2 cellular contexts compared by ENCODE assay signal in genomic region chr5:132962429-132962928, GRCh38.
TF ChIP-seq lines count a peak whose summit lies in the region.

No MANE protein-coding gene starts in this region.

TF ChIP-seq in SK-N-SH, 30 proteins besides CTCF, POLR2A, EP300 and RAD21 (continued from another document and continues in another):
- no peak for TF ChIP-seq USF1 (IDR thresholded peaks at IDR 0.05; ENCODE audit: borderline replicate concordance, low read depth)
- TF ChIP-seq RCOR1 (IDR thresholded peaks at IDR 0.05; ENCODE audit: low read length): no peak; the same call in 1 of the 2 replicates
- no peak for TF ChIP-seq FOXJ3 (CRISPR knock-in tag; IDR thresholded peaks at IDR 0.05)
- TF ChIP-seq PBX3 (IDR thresholded peaks at IDR 0.05): no peak
- no peak for TF ChIP-seq POLR2AphosphoS5 (IDR thresholded peaks at IDR 0.05; ENCODE audit: low read depth, low read length)
- TF ChIP-seq REST (IDR thresholded peaks at IDR 0.05; ENCODE audit: low read depth, low read length): no peak
- peak; percentile 36; the same call in 1 of the 2 replicates for TF ChIP-seq SIN3A (IDR thresholded peaks at IDR 0.05; ENCODE audit: borderline replicate concordance, low read depth, low read length)
- no peak for TF ChIP-seq FOSL2 (IDR thresholded peaks at IDR 0.05; ENCODE audit: borderline replicate concordance, low read depth)
- no peak for TF ChIP-seq GABPA (IDR thresholded peaks at IDR 0.05; ENCODE audit: low read depth)
- no peak for TF ChIP-seq RFX5 (IDR thresholded peaks at IDR 0.05; ENCODE audit: low read length)
- TF ChIP-seq NFIC (IDR thresholded peaks at IDR 0.05; ENCODE audit: borderline replicate concordance): no peak
- 0 out of 2 replicates have a peak, but pooled peaks have one; percentile 4 for TF ChIP-seq NRF1 (IDR thresholded peaks at IDR 0.05; ENCODE audit: low read depth, low read length)
- no peak for TF ChIP-seq RXRA (IDR thresholded peaks at IDR 0.05; ENCODE audit: borderline replicate concordance, low read depth)
- no peak for TF ChIP-seq GATA2 (CRISPR knock-in tag; IDR thresholded peaks at IDR 0.05)
- TF ChIP-seq JUND (IDR thresholded peaks at IDR 0.05): no peak
- no peak for TF ChIP-seq ELF1 (IDR thresholded peaks at IDR 0.05)
- TF ChIP-seq FOXM1 (IDR thresholded peaks at IDR 0.05; ENCODE audit: low read depth): no peak
- TF ChIP-seq MEF2A (IDR thresholded peaks at IDR 0.05; ENCODE audit: borderline replicate concordance, low read depth): no peak
- TF ChIP-seq ZBTB33 (IDR thresholded peaks at IDR 0.05; ENCODE audit: borderline replicate concordance, low read depth): peak; percentile 92
- TF ChIP-seq SMC3 (IDR thresholded peaks at IDR 0.05; ENCODE audit: low read depth, low read length): no peak
- TF ChIP-seq TEAD4 (IDR thresholded peaks at IDR 0.05; ENCODE audit: borderline replicate concordance, insufficient read depth): no peak
- TF ChIP-seq IRF3 (IDR thresholded peaks at IDR 0.05; ENCODE audit: low read depth, low read length): no peak
- peak; percentile 17; the same call in 1 of the 2 replicates for TF ChIP-seq MAX (IDR thresholded peaks at IDR 0.05; ENCODE audit: low read depth)
- no peak for TF ChIP-seq TCF12 (IDR thresholded peaks at IDR 0.05)
- TF ChIP-seq MXI1 (IDR thresholded peaks at IDR 0.05; ENCODE audit: low read depth, low read length): peak; percentile 61; the same call in 1 of the 2 replicates

TF ChIP-seq in HepG2, 621 proteins besides CTCF, POLR2A, EP300 and RAD21 (continued from another document and continues in another):
- no peak for TF ChIP-seq ZNF710 (CRISPR knock-in tag; IDR thresholded peaks at IDR 0.05; ENCODE audit: borderline replicate concordance)
- 0 out of 2 replicates have a peak, but pooled peaks have one; percentile 44 for TF ChIP-seq HDAC2 (CRISPR knock-in tag; IDR thresholded peaks at IDR 0.05)
- TF ChIP-seq TGIF2 (CRISPR knock-in tag; IDR thresholded peaks at IDR 0.05): peak; percentile 57
- TF ChIP-seq ZNF652 (CRISPR knock-in tag; IDR thresholded peaks at IDR 0.05; ENCODE audit: borderline replicate concordance, low read depth): peak; percentile 72
- TF ChIP-seq ZNF513 (CRISPR knock-in tag; conservative IDR thresholded peaks at IDR 0.05): no peak
- peak; percentile 34 for TF ChIP-seq CREB1 (IDR thresholded peaks at IDR 0.05)
- peak; percentile 62 for TF ChIP-seq CREB1 (CRISPR knock-in tag; IDR thresholded peaks at IDR 0.05)
- no peak for TF ChIP-seq ZNF501 (CRISPR knock-in tag; IDR thresholded peaks at IDR 0.05)
- TF ChIP-seq ZBTB4 (CRISPR knock-in tag; IDR thresholded peaks at IDR 0.05; ENCODE audit: borderline replicate concordance): no peak
- 0 out of 2 replicates have a peak, but pooled peaks have one; percentile 25 for TF ChIP-seq SP140L (CRISPR knock-in tag; IDR thresholded peaks at IDR 0.05; ENCODE audit: borderline replicate concordance)
- 0 out of 2 replicates have a peak, but pooled peaks have one; percentile 18 for TF ChIP-seq YEATS2 (CRISPR knock-in tag; IDR thresholded peaks at IDR 0.05; ENCODE audit: borderline replicate concordance)
- 0 out of 2 replicates have a peak, but pooled peaks have one; percentile 26 for TF ChIP-seq ZNF570 (CRISPR knock-in tag; IDR thresholded peaks at IDR 0.05; ENCODE audit: borderline replicate concordance)
- TF ChIP-seq SAP130 (CRISPR knock-in tag; IDR thresholded peaks at IDR 0.05; ENCODE audit: low read depth): peak; percentile 66
- peak; percentile 89 for TF ChIP-seq CHD2 (IDR thresholded peaks at IDR 0.05; ENCODE audit: low read depth, low read length)
- TF ChIP-seq KMT2B (CRISPR knock-in tag; IDR thresholded peaks at IDR 0.05): 0 out of 2 replicates have a peak, but pooled peaks have one; percentile 28
- TF ChIP-seq CREM (IDR thresholded peaks at IDR 0.05): peak; percentile 50
- TF ChIP-seq CREM (CRISPR knock-in tag; IDR thresholded peaks at IDR 0.05): no peak
- TF ChIP-seq FLYWCH1 (CRISPR knock-in tag; IDR thresholded peaks at IDR 0.05): no peak
- TF ChIP-seq ZC3H4 (CRISPR knock-in tag; IDR thresholded peaks at IDR 0.05; ENCODE audit: borderline replicate concordance): no peak
- 0 out of 2 replicates have a peak, but pooled peaks have one; percentile 24 for TF ChIP-seq HOMEZ (CRISPR knock-in tag; IDR thresholded peaks at IDR 0.05; ENCODE audit: low read depth)
- 0 out of 2 replicates have a peak, but pooled peaks have one; percentile 14 for TF ChIP-seq ZSCAN29 (CRISPR knock-in tag; conservative IDR thresholded peaks at IDR 0.05)
- peak; percentile 18; the same call in 1 of the 2 replicates for TF ChIP-seq HMGXB3 (CRISPR knock-in tag; IDR thresholded peaks at IDR 0.05; ENCODE audit: borderline replicate concordance)
- TF ChIP-seq FOXA3 (CRISPR knock-in tag; IDR thresholded peaks at IDR 0.05): peak; percentile 9; the same call in 1 of the 2 replicates
- TF ChIP-seq BORCS8-MEF2B (CRISPR knock-in tag; IDR thresholded peaks at IDR 0.05): no peak
- no peak for TF ChIP-seq ZKSCAN1 (IDR thresholded peaks at IDR 0.05; ENCODE audit: low read length)
- TF ChIP-seq ZNF317 (CRISPR knock-in tag; IDR thresholded peaks at IDR 0.05): no peak
- 0 out of 2 replicates have a peak, but pooled peaks have one; percentile 14 for TF ChIP-seq ATF7 (IDR thresholded peaks at IDR 0.05)
- TF ChIP-seq ATF7 (CRISPR knock-in tag; IDR thresholded peaks at IDR 0.05): no peak
- TF ChIP-seq ASH2L (IDR thresholded peaks at IDR 0.05; ENCODE audit: insufficient read length, low read depth, low read length): peak; percentile 5
- peak; percentile 92 for TF ChIP-seq ZNF362 (CRISPR knock-in tag; IDR thresholded peaks at IDR 0.05; ENCODE audit: borderline replicate concordance)
- TF ChIP-seq ZNF230 (CRISPR knock-in tag; IDR thresholded peaks at IDR 0.05): no peak
- 0 out of 2 replicates have a peak, but pooled peaks have one; percentile 35 for TF ChIP-seq ZSCAN9 (CRISPR knock-in tag; IDR thresholded peaks at IDR 0.05; ENCODE audit: borderline replicate concordance)
- no peak for TF ChIP-seq CBFB (CRISPR knock-in tag; IDR thresholded peaks at IDR 0.05)
- peak; percentile 57; the same call in 1 of the 2 replicates for TF ChIP-seq KDM5A (IDR thresholded peaks at IDR 0.05; ENCODE audit: borderline replicate concordance, low read length)
- TF ChIP-seq PBX3 (CRISPR knock-in tag; IDR thresholded peaks at IDR 0.05; ENCODE audit: borderline replicate concordance): 0 out of 2 replicates have a peak, but pooled peaks have one; percentile 48
- TF ChIP-seq ZBTB42 (CRISPR knock-in tag; IDR thresholded peaks at IDR 0.05): no peak
- TF ChIP-seq TFAP4 (IDR thresholded peaks at IDR 0.05; ENCODE audit: borderline replicate concordance, low read depth): peak; percentile 22; the same call in 1 of the 2 replicates
